31 cellular contexts compared by ENCODE assay signal in genomic region chr5:39236718-39237117, GRCh38. TPM values are rescaled to one million over a fixed set of nuclear protein-coding genes. Genes with fewer than 3 reads are reported as not detected.
"Had no signal": no experiment of that assay in that cellular context is flagged by ENCODE, and none has a peak within 500 bp of the region (broad histone marks: within the 10 kb centered on the region; RNA-seq: fewer than 3 reads in every experiment).

No MANE protein-coding gene starts in this region.

- H3K27me3 ChIP-seq: ascending aorta, Peyer's patch, SJSA1 had no signal

- H3K4me3 Mint-ChIP-seq: activated CD4-positive, alpha-beta T cell treated with anti-CD3 and anti-CD28 coated beads, Interleukin-2, amount 10 ng/mL, durations not matched to agents 24 days and 14 days; activated CD8-positive, alpha-beta T cell treated with anti-CD3 and anti-CD28 coated beads for 36 hours; activated naive CD8-positive, alpha-beta T cell treated with anti-CD3 and anti-CD28 coated beads, Interleukin-2, amount 10 ng/mL, durations not matched to agents 7 days and 5 days; activated T-cell treated with anti-CD3 and anti-CD28 coated beads, Interleukin-2, amount 50 U/mL, for 72 hours; activated T-helper 17 cell treated with anti-CD3 and anti-CD28 coated beads, Interleukin-2, amount 50 U/mL, for 72 hours; T-helper 1 cell treated with Interleukin-12 subunit alpha and Interleukin-12 subunit beta and Interleukin-4 antibody, amounts not matched to agents 30 μg/mL and 1 μg/mL, for 36 hours; T-helper 2 cell treated with Interferon-gamma antibody and Interleukin-4, amounts not matched to agents 5 μg/mL and 100 μg/mL, for 36 hours had no signal

- H3K4me1 ChIP-seq: ascending aorta, Peyer's patch had no signal

- H3K36me3 ChIP-seq: ascending aorta, MG63, Peyer's patch, SJSA1 had no signal

- FAIRE-seq: TTC549 had no signal

- H3K27me3 Mint-ChIP-seq: activated CD4-positive, alpha-beta T cell treated with anti-CD3 and anti-CD28 coated beads, Interleukin-2, amount 10 ng/mL, durations not matched to agents 24 days and 14 days; activated CD8-positive, alpha-beta T cell treated with anti-CD3 and anti-CD28 coated beads for 36 hours; activated naive CD8-positive, alpha-beta T cell treated with anti-CD3 and anti-CD28 coated beads, Interleukin-2, amount 10 ng/mL, durations not matched to agents 7 days and 5 days; activated T-helper 17 cell treated with anti-CD3 and anti-CD28 coated beads, Interleukin-2, amount 50 U/mL, for 72 hours had no signal

- H3K9me3 ChIP-seq: MG63, Peyer's patch, SJSA1, SK-N-SH had no signal

- ATAC-seq: activated CD8-positive, alpha-beta T cell treated with anti-CD3 and anti-CD28 coated beads for 36 hours; activated T-cell treated with anti-CD3 and anti-CD28 coated beads, Interleukin-2, amount 50 U/mL, for 72 hours; activated T-helper 17 cell treated with anti-CD3 and anti-CD28 coated beads, Interleukin-2, amount 50 U/mL, for 72 hours; PC-3 had no signal

- DNase-seq: activated CD4-positive, alpha-beta T cell treated with anti-CD3 and anti-CD28 coated beads, Interleukin-2, amount 10 ng/mL, durations not matched to agents 24 days and 14 days; activated CD4-positive, alpha-beta T cell treated with anti-CD3 and anti-CD28 coated beads, Interleukin-2, amount 50 U/mL, for 4 hours; activated CD8-positive, alpha-beta T cell treated with anti-CD3 and anti-CD28 coated beads for 36 hours; activated effector memory CD4-positive, alpha-beta T cell treated with anti-CD3 and anti-CD28 coated beads, Interleukin-2, amount 50 U/mL, for 16 hours; activated naive CD4-positive, alpha-beta T cell; activated naive CD4-positive, alpha-beta T cell treated with anti-CD3 and anti-CD28 coated beads, Interleukin-2, amount 50 U/mL, for 16 hours; activated naive CD8-positive, alpha-beta T cell treated with anti-CD3 and anti-CD28 coated beads, Interleukin-2, amount 10 ng/mL, durations not matched to agents 7 days and 5 days; activated T-cell treated with anti-CD3 and anti-CD28 coated beads, Interleukin-2, amount 50 U/mL, for 1 hour; activated T-cell treated with anti-CD3 and anti-CD28 coated beads, Interleukin-2, amount 50 U/mL, for 72 hours; amygdala; Kasumi-1; MG63; NCI-H1048; NCI-H1105 treated with DMSO at 0.1 percent for 48 hours; NCI-H1436; NCI-H1694; NCI-H1930; NCI-H345; NCI-H524 treated with DMSO at 0.1 percent for 48 hours; NK-92 treated with Interleukin-12 subunit alpha and Interleukin-12 subunit beta, amount 100 ng/mL, for 24 hours; PC-3; Peyer's patch; RPMI8226; SHP77 treated with DMSO at 0.1 percent for 48 hours; SK-N-SH had no signal

- H3K27ac Mint-ChIP-seq: activated CD4-positive, alpha-beta T cell treated with anti-CD3 and anti-CD28 coated beads, Interleukin-2, amount 10 ng/mL, durations not matched to agents 24 days and 14 days; activated CD8-positive, alpha-beta T cell treated with anti-CD3 and anti-CD28 coated beads for 36 hours; activated naive CD8-positive, alpha-beta T cell treated with anti-CD3 and anti-CD28 coated beads, Interleukin-2, amount 10 ng/mL, durations not matched to agents 7 days and 5 days; activated T-cell treated with anti-CD3 and anti-CD28 coated beads, Interleukin-2, amount 50 U/mL, for 72 hours; activated T-helper 17 cell treated with anti-CD3 and anti-CD28 coated beads, Interleukin-2, amount 50 U/mL, for 72 hours; T-helper 1 cell treated with Interleukin-12 subunit alpha and Interleukin-12 subunit beta and Interleukin-4 antibody, amounts not matched to agents 30 μg/mL and 1 μg/mL, for 36 hours; T-helper 2 cell treated with Interferon-gamma antibody and Interleukin-4, amounts not matched to agents 5 μg/mL and 100 μg/mL, for 36 hours had no signal

- H3K4me3 ChIP-seq: ascending aorta, MG63, Peyer's patch, SJSA1 had no signal

RNA-seq across cellular contexts. Expression of gene FYB1, which starts 17.4 kb away (rescaled TPM):
- polyA plus RNA-seq: SK-N-SH had no signal
